10 cellular contexts compared by ENCODE assay signal in the genomic region with DNA sequence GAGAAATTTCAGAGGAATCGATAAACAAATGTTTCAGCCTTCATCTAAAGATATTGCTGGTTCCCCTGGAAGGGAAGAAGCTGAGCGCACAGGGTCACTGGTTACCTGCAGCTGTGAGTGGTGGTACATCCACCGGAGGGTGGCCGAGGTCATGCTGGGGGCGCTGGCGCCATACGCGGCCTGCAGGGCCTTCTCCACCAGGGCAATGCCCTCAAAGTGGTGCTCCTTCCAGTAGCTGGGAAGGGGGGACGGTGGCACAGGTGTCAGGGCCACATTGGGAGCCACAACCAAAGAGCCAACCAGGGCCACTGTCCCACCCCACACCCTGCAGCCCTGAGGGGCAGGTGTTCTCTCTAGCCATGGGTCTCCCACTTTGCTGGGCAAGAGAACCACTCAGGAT.
"Had no signal": no experiment of that assay in that cellular context is flagged by ENCODE, and none has a peak within 500 bp of the region (broad histone marks: within the 10 kb centered on the region; RNA-seq: fewer than 3 reads in every experiment).

No MANE protein-coding gene starts in this region.

- H3K9ac ChIP-seq: GM23248 had no signal

- H3K9me3 ChIP-seq: HAP-1 had no signal

- H3K4me3 ChIP-seq: GM23248, GM23338, HAP-1 had no signal

- FAIRE-seq: H1, H54 had no signal

- H3K4me1 ChIP-seq: HAP-1 had no signal

- DNase-seq: GM23248, GOT3, H7, H9, HCEC 1CT, HFFc6 had no signal

- H3K27ac ChIP-seq: GM23248 had no signal

- H3K36me3 ChIP-seq: HAP-1 had no signal
